16 cellular contexts compared by ENCODE assay signal in genomic region chr2:241575624-241576292, GRCh38.
"Had no signal": no experiment of that assay in that cellular context is flagged by ENCODE, and none has a peak within 500 bp of the region (broad histone marks: within the 10 kb centered on the region; RNA-seq: fewer than 3 reads in every experiment).

No MANE protein-coding gene starts in this region.

- H3K27ac Mint-ChIP-seq: activated naive CD4-positive, alpha-beta T cell treated with anti-CD3 and anti-CD28 coated beads, Interleukin-2, amount 50 U/mL, for 24 hours; T-cell had no signal

- DNase-seq: activated CD4-positive, alpha-beta T cell treated with anti-CD3 and anti-CD28 coated beads for 1 hour; activated CD4-positive, alpha-beta T cell treated with anti-CD3 and anti-CD28 coated beads, Interleukin-2, amount 50 U/mL, for 4 hours; activated T-cell treated with anti-CD3 and anti-CD28 coated beads for 4 hours; cortex of kidney; effector CD8-positive, alpha-beta T cell; foreskin melanocyte; retina; SK-N-SH; stimulated activated CD4-positive, alpha-beta T cell treated with anti-CD3 and anti-CD28 coated beads, Interleukin-15, amount 100 ng/mL, for 24 hours; stimulated activated CD4-positive, alpha-beta T cell treated with anti-CD3 and anti-CD28 coated beads, Interleukin-4, amount 100 ng/mL, for 24 hours; stimulated activated naive CD4-positive, alpha-beta T cell treated with Interleukin-2 at 50 U/mL for 16 hours; T-cell; T-helper 9 cell had no signal

- H3K4me3 ChIP-seq: pancreas had no signal

- H3K9me3 ChIP-seq: pancreas, SK-N-SH had no signal

- H3K4me3 Mint-ChIP-seq: activated naive CD4-positive, alpha-beta T cell treated with anti-CD3 and anti-CD28 coated beads, Interleukin-2, amount 50 U/mL, for 24 hours; T-cell had no signal

- H3K27me3 Mint-ChIP-seq: activated naive CD4-positive, alpha-beta T cell treated with anti-CD3 and anti-CD28 coated beads, Interleukin-2, amount 50 U/mL, for 24 hours; T-cell had no signal

- H3K27ac ChIP-seq: epithelial cell of prostate, pancreas had no signal

- H3K4me1 ChIP-seq: pancreas had no signal

- H3K4me2 ChIP-seq: SK-N-SH had no signal

- H3K27me3 ChIP-seq: pancreas had no signal

- ATAC-seq: T-cell had no signal

- H3K4me1 Mint-ChIP-seq: activated naive CD4-positive, alpha-beta T cell treated with anti-CD3 and anti-CD28 coated beads, Interleukin-2, amount 50 U/mL, for 24 hours; T-cell had no signal

- H3K9me3 Mint-ChIP-seq: activated naive CD4-positive, alpha-beta T cell treated with anti-CD3 and anti-CD28 coated beads, Interleukin-2, amount 50 U/mL, for 24 hours; T-cell had no signal

- H3K9me2 ChIP-seq: SK-N-SH had no signal
